ENCODE assay signal across 9 cellular contexts in genomic region chr2:213238753-213239591, GRCh38. TPM values are rescaled to one million over a fixed set of nuclear protein-coding genes. Genes with fewer than 3 reads are reported as not detected.
DNase-seq lines count a peak whose midpoint lies in the region; ATAC-seq and TF ChIP-seq lines count a peak whose summit lies in the region.
"Had no signal": no experiment of that assay in that cellular context is flagged by ENCODE, and none has a peak within 500 bp of the region (broad histone marks: within the 10 kb centered on the region; RNA-seq: fewer than 3 reads in every experiment).

No MANE protein-coding gene starts in this region.

- H4K20me1 ChIP-seq in DOHH2 (ENCODE audit: control insufficient read depth, insufficient read depth, low read depth, low read length) = no peaks in the 10 kb centered on the region

- no peak overlapping the region for H3K4me3 Mint-ChIP-seq in CD14-positive monocyte

- no peaks in the 10 kb centered on the region for H3K36me3 Mint-ChIP-seq in CD14-positive monocyte

- H3K9me3 ChIP-seq in DOHH2 (ENCODE audit: control insufficient read depth, insufficient read depth, low read length) = no peaks in the 10 kb centered on the region

- no peaks in the 10 kb centered on the region for H3K9me2 ChIP-seq in DOHH2 (replicated peaks; ENCODE audit: control insufficient read depth, low read length)

- no peak overlapping the region for H3K27ac Mint-ChIP-seq in CD14-positive monocyte

- H3K36me3 ChIP-seq in DOHH2 (ENCODE audit: control insufficient read depth, low read length) = no peaks in the 10 kb centered on the region; the same call in 1 of the 2 replicates

- H3K27me3 Mint-ChIP-seq in CD14-positive monocyte (ENCODE audit: low read depth in 3 of 3) = peaks cover 0 to 2% (median 0%) of the 10 kb centered on the region in 3 donors

- peak overlapping the region; percentile 83 for H3K4me2 ChIP-seq in DOHH2 (ENCODE audit: low read length)

- H3K27me3 ChIP-seq in DOHH2 (ENCODE audit: control insufficient read depth, low read length) = no peaks in the 10 kb centered on the region

- intact Hi-C loops in CD14-positive monocyte (cut with micrococcal nuclease) = no loop called here

- H3K4me3 ChIP-seq in DOHH2 (ENCODE audit: low read length) = peak overlapping the region; percentile 70

- H3K27ac ChIP-seq in DOHH2 (ENCODE audit: low read depth, low read length) = peak overlapping the region; percentile 96
- H3K27ac ChIP-seq: parathyroid adenoma had no signal

- peaks cover 39% of the 10 kb centered on the region for H3F3A ChIP-seq in DOHH2 (ENCODE audit: control insufficient read depth, insufficient read depth)

- peaks cover 9% of the 10 kb centered on the region for H3K79me2 ChIP-seq in DOHH2 (ENCODE audit: control insufficient read depth, low read length)
- H3K79me2 ChIP-seq: parathyroid adenoma had no signal

- ATAC-seq in GM21367 (IDR thresholded peaks at IDR 0.05; ENCODE audit: unreplicated experiment) = peak; percentile 34

- TF ChIP-seq CTCF in DOHH2 (IDR thresholded peaks at IDR 0.05; ENCODE audit: low read depth, low read length, poor library complexity, severe bottlenecking) (no peak), CD14-positive monocyte (IDR thresholded peaks at IDR 0.05) (no peak)

- no peaks in the 10 kb centered on the region for H3K9me3 Mint-ChIP-seq in CD14-positive monocyte

- H3K4me1 ChIP-seq in DOHH2 (ENCODE audit: control insufficient read depth, low read length) = peaks cover 97% of the 10 kb centered on the region
- H3K4me1 ChIP-seq: parathyroid adenoma had no signal

- DNase-seq in HS-5 (ENCODE audit: low read depth) = peak; percentile 95
- peak; percentile 11 to 25 for DNase-seq in dermis microvascular lymphatic vessel endothelial cell (ENCODE audit: low read depth in 2 of 2)
- DNase-seq in stromal cell of bone marrow (ENCODE audit: low read depth) = peak; percentile 49
- DNase-seq in SK-N-DZ (ENCODE audit: low spot score) = no peak
- DNase-seq in globus pallidus (ENCODE audit: low spot score) = no peak
- no peak for DNase-seq in CD14-positive monocyte (ENCODE audit: low spot score)

- no peaks in the 10 kb centered on the region for H3K4me1 Mint-ChIP-seq in CD14-positive monocyte

RNA-seq across cellular contexts. Expression of gene SPAG16, which starts 45.3 kb away (rescaled TPM):
- 8.1 and 11.0 TPM in 2 replicates for total RNA-seq in dermis microvascular lymphatic vessel endothelial cell
- 21.1 and 24.3 TPM in 2 replicates for polyA plus RNA-seq in SK-N-DZ (2014; cell fraction: cytosol; rRNA removed)
- 17.9 and 25.6 TPM in 2 replicates for polyA plus RNA-seq in SK-N-DZ (2014; cell fraction: nucleus; rRNA removed)
- polyA plus RNA-seq in CD14-positive monocyte = under 1 TPM in 1 of 2 donors, not detected in 1; 0.30 TPM

Comparison
In these comparisons a context has a peak if more than half of its experiments do, and no peak if none do; other contexts are left out.
1. DNase-seq: peak in HS-5 (single experiment), dermis microvascular lymphatic vessel endothelial cell (2 of 2) and stromal cell of bone marrow (single experiment); none in SK-N-DZ (single experiment), globus pallidus (single experiment) and CD14-positive monocyte (single experiment).